21 cellular contexts compared by ENCODE assay signal in the genomic region with DNA sequence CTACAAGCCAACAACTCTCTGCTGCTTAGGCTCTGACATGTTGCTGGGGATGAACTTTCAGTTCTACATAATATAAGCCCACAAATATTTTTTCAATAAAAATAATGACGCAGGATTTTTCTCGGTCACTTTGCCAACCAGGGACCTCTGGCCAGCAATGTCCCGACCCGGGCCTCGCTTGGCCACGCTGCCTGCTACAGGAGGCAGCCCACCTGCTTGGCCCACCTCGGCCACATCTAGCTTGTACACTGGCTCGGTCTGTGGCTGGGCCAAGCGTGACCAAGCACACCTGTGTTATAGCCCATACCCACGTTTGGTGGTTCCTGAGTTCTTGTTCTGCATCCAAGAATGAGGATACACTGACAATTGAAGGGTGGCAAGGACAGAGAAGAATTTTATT.
DNase-seq lines count a peak whose midpoint lies in the region; ATAC-seq and TF ChIP-seq lines count a peak whose summit lies in the region.
"Had no signal": no experiment of that assay in that cellular context is flagged by ENCODE, and none has a peak within 500 bp of the region (broad histone marks: within the 10 kb centered on the region; RNA-seq: fewer than 3 reads in every experiment).

No MANE protein-coding gene starts in this region.

- H3K4me1 ChIP-seq in foreskin keratinocyte (peaks cover 7% of the 10 kb centered on the region), neural progenitor cell (peaks cover 23% of the 10 kb centered on the region)
- H3K4me1 ChIP-seq: A549 had no signal

- H3K36me3 Mint-ChIP-seq in Calu3 (ENCODE audit: insufficient read depth, unreplicated experiment) (peaks cover 16% of the 10 kb centered on the region), neural progenitor cell (no peaks in the 10 kb centered on the region)
- H3K36me3 Mint-ChIP-seq in stimulated activated memory B cell treated with anti-CD40 and anti-IgM and Interleukin-4, amounts not matched to agents 10 μg/mL and 1 μg/mL and 100 μg/mL, for 72 hours: no peaks in the 10 kb centered on the region
- no peaks in the 10 kb centered on the region for H3K36me3 Mint-ChIP-seq in activated CD4-positive, alpha-beta memory T cell treated with anti-CD3 and anti-CD28 coated beads, Interleukin-2, amount 10 ng/mL, durations not matched to agents 7 days and 5 days (ENCODE audit: low read depth)
- H3K36me3 Mint-ChIP-seq: CD4-positive, alpha-beta memory T cell had no signal

- no peaks in the 10 kb centered on the region for H3K36me3 ChIP-seq in neural progenitor cell

- peak; percentile 17 for ATAC-seq in foreskin keratinocyte
- peak; percentile 43 for ATAC-seq in stimulated activated memory B cell treated with anti-CD40 and anti-IgM and Interleukin-4, amounts not matched to agents 10 μg/mL and 1 μg/mL and 100 μg/mL, for 72 hours
- ATAC-seq: A549, HCT116 had no signal

- no peaks in the 10 kb centered on the region for H3K79me2 ChIP-seq in neural progenitor cell (ENCODE audit: low read depth)

- no TSS peak for BruUV-seq in Calu3 (replicated peaks; lab: Mats Ljungman, UMichigan)

- H3K9me3 Mint-ChIP-seq in Calu3 (ENCODE audit: low read depth, unreplicated experiment): peaks cover 4% of the 10 kb centered on the region
- peaks cover 2% of the 10 kb centered on the region for H3K9me3 Mint-ChIP-seq in stimulated activated memory B cell treated with anti-CD40 and anti-IgM and Interleukin-4, amounts not matched to agents 10 μg/mL and 1 μg/mL and 100 μg/mL, for 72 hours
- peaks cover 4% of the 10 kb centered on the region for H3K9me3 Mint-ChIP-seq in activated CD4-positive, alpha-beta memory T cell treated with anti-CD3 and anti-CD28 coated beads, Interleukin-2, amount 10 ng/mL, durations not matched to agents 7 days and 5 days
- peaks cover 3% of the 10 kb centered on the region for H3K9me3 Mint-ChIP-seq in neural progenitor cell

- H3K27me3 Mint-ChIP-seq in Calu3 (ENCODE audit: unreplicated experiment) (no peaks in the 10 kb centered on the region), neural progenitor cell (ENCODE audit: insufficient read depth, low read depth) (no peaks in the 10 kb centered on the region)
- H3K27me3 Mint-ChIP-seq in stimulated activated memory B cell treated with anti-CD40 and anti-IgM and Interleukin-4, amounts not matched to agents 10 μg/mL and 1 μg/mL and 100 μg/mL, for 72 hours: no peaks in the 10 kb centered on the region
- H3K27me3 Mint-ChIP-seq in activated CD4-positive, alpha-beta memory T cell treated with anti-CD3 and anti-CD28 coated beads, Interleukin-2, amount 10 ng/mL, durations not matched to agents 7 days and 5 days: no peaks in the 10 kb centered on the region
- H3K27me3 Mint-ChIP-seq: CD4-positive, alpha-beta memory T cell had no signal

- intact Hi-C loops in Calu3 (cut with micrococcal nuclease; ENCODE audit: unreplicated experiment): loop anchor here (2.0 to 5.0 kb wide), 4 partner anchors 197 to 1092 kb away; no protein-coding TSS in a partner anchor

- H3K27ac Mint-ChIP-seq in Calu3 (ENCODE audit: unreplicated experiment) (peak overlapping the region; percentile 98), neural progenitor cell (no peak overlapping the region)
- no peak overlapping the region for H3K27ac Mint-ChIP-seq in stimulated activated memory B cell treated with anti-CD40 and anti-IgM and Interleukin-4, amounts not matched to agents 10 μg/mL and 1 μg/mL and 100 μg/mL, for 72 hours
- H3K27ac Mint-ChIP-seq in activated CD4-positive, alpha-beta memory T cell treated with anti-CD3 and anti-CD28 coated beads, Interleukin-2, amount 10 ng/mL, durations not matched to agents 7 days and 5 days: no peak overlapping the region
- H3K27ac Mint-ChIP-seq: CD4-positive, alpha-beta memory T cell had no signal

- H3K4me3 ChIP-seq in neural progenitor cell: no peak overlapping the region
- H3K4me3 ChIP-seq: A549 had no signal

- no peak overlapping the region for H3K4me2 ChIP-seq in neural progenitor cell
- H3K4me2 ChIP-seq: A549 had no signal

- H3K4me3 Mint-ChIP-seq in Calu3 (ENCODE audit: low read depth, unreplicated experiment) (peak overlapping the region; percentile 55), neural progenitor cell (no peak overlapping the region)
- H3K4me3 Mint-ChIP-seq in stimulated activated memory B cell treated with anti-CD40 and anti-IgM and Interleukin-4, amounts not matched to agents 10 μg/mL and 1 μg/mL and 100 μg/mL, for 72 hours: no peak overlapping the region
- no peak overlapping the region for H3K4me3 Mint-ChIP-seq in activated CD4-positive, alpha-beta memory T cell treated with anti-CD3 and anti-CD28 coated beads, Interleukin-2, amount 10 ng/mL, durations not matched to agents 7 days and 5 days

- no peaks in the 10 kb centered on the region for H3K9me3 ChIP-seq in neural progenitor cell (ENCODE audit: low read depth)
- H3K9me3 ChIP-seq: A549, Caco-2 had no signal

- peaks cover 28% of the 10 kb centered on the region for H3K4me1 Mint-ChIP-seq in Calu3 (ENCODE audit: low read depth, unreplicated experiment)
- no peaks in the 10 kb centered on the region for H3K4me1 Mint-ChIP-seq in stimulated activated memory B cell treated with anti-CD40 and anti-IgM and Interleukin-4, amounts not matched to agents 10 μg/mL and 1 μg/mL and 100 μg/mL, for 72 hours
- H3K4me1 Mint-ChIP-seq in activated CD4-positive, alpha-beta memory T cell treated with anti-CD3 and anti-CD28 coated beads, Interleukin-2, amount 10 ng/mL, durations not matched to agents 7 days and 5 days: no peaks in the 10 kb centered on the region
- no peaks in the 10 kb centered on the region for H3K4me1 Mint-ChIP-seq in neural progenitor cell
- H3K4me1 Mint-ChIP-seq: CD4-positive, alpha-beta memory T cell had no signal

- no peak overlapping the region for H2AFZ ChIP-seq in neural progenitor cell (replicated peaks)

- TF ChIP-seq CTCF in Calu3 (IDR thresholded peaks at IDR 0.05; ENCODE audit: unreplicated experiment) (no peak), foreskin keratinocyte (conservative IDR thresholded peaks at IDR 0.05) (no peak), neural progenitor cell (IDR thresholded peaks at IDR 0.05) (no peak)

- H3K9ac ChIP-seq in neural progenitor cell: no peak overlapping the region

- H3F3A ChIP-seq in neural progenitor cell (ENCODE audit: low read depth): peaks cover 8% of the 10 kb centered on the region

- POLR2A ChIA-PET in activated CD4-positive, alpha-beta memory T cell treated with anti-CD3 and anti-CD28 coated beads, Interleukin-2, amount 10 ng/mL, durations not matched to agents 7 days and 5 days (lab: Charles Lee): no interaction called here

- H3K27ac ChIP-seq in foreskin keratinocyte (no peak overlapping the region), neural progenitor cell (no peak overlapping the region)
- H3K27ac ChIP-seq: A549 had no signal

- DNase-seq in Calu3 (peak; percentile 32), RPMI8226 (peak; percentile 7), foreskin keratinocyte (no peak), neural progenitor cell (ENCODE audit: low spot score) (no peak), dedifferentiated amniotic fluid mesenchymal stem cell (ENCODE audit: extremely low spot score) (no peak)
- no peak for DNase-seq in activated CD4-positive, alpha-beta memory T cell treated with anti-CD3 and anti-CD28 coated beads, Interleukin-2, amount 10 ng/mL, durations not matched to agents 7 days and 5 days
- DNase-seq in activated CD4-positive, CD25-positive, alpha-beta regulatory T cell treated with anti-CD3 and anti-CD28 coated beads, Interleukin-2, amount 50 U/mL, for 72 hours: no peak
- DNase-seq: 8988T; ACHN; C1 segment of cervical spinal cord; Caco-2; CD4-positive, alpha-beta memory T cell; DMS 273 treated with DMSO at 0.1 percent for 48 hours; DMS79; EL; GDM1; GOT3; H7 had no signal

- CTCF ChIA-PET in Calu3 (lab: Charles Lee): interaction anchor here (0.6 to 1.0 kb wide), 2 partner anchors 25 to 79 kb away, joined by 3 to 5 read pairs; no protein-coding TSS in a partner anchor
- CTCF ChIA-PET in activated CD4-positive, alpha-beta memory T cell treated with anti-CD3 and anti-CD28 coated beads, Interleukin-2, amount 10 ng/mL, durations not matched to agents 7 days and 5 days (lab: Charles Lee): no interaction called here

- no peaks in the 10 kb centered on the region for H4K20me1 ChIP-seq in neural progenitor cell (ENCODE audit: low read depth)

- no peaks in the 10 kb centered on the region for H3K27me3 ChIP-seq in foreskin keratinocyte
- H3K27me3 ChIP-seq in neural progenitor cell: no peaks in the 10 kb centered on the region

Comparison
In these comparisons a context has a peak if more than half of its experiments do, and no peak if none do; other contexts are left out.
1. DNase-seq: peak in Calu3 (single experiment) and RPMI8226 (single experiment); none in foreskin keratinocyte (0 of 2), activated CD4-positive, alpha-beta memory T cell treated with anti-CD3 and anti-CD28 coated beads, Interleukin-2, amount 10 ng/mL, durations not matched to agents 7 days and 5 days (single experiment), activated CD4-positive, CD25-positive, alpha-beta regulatory T cell treated with anti-CD3 and anti-CD28 coated beads, Interleukin-2, amount 50 U/mL, for 72 hours (single experiment), neural progenitor cell (single experiment) and dedifferentiated amniotic fluid mesenchymal stem cell (single experiment).